8 cellular contexts compared by ENCODE assay signal in genomic region chr7:139109983-139110411, GRCh38. TPM values are rescaled to one million over a fixed set of nuclear protein-coding genes. Genes with fewer than 3 reads are reported as not detected.
A peak's percentile ranks its signal among the peaks of the same experiment; 100 is the strongest.
DNase-seq lines count a peak whose midpoint lies in the region; ATAC-seq and TF ChIP-seq lines count a peak whose summit lies in the region.

No MANE protein-coding gene starts in this region.

- WGBS in prostate gland: 9% methylated on average over 16 of the region's 16 CpGs

- H3K36me3 ChIP-seq in MM.1S (replicated peaks; ENCODE audit: insufficient read depth, low read length) (no peaks in the 10 kb centered on the region; the same call in 1 of the 2 replicates), prostate gland (no peaks in the 10 kb centered on the region)

- H3K4me1 Mint-ChIP-seq in endothelial cell (ENCODE audit: unreplicated experiment): peaks cover 28% of the 10 kb centered on the region

- TF ChIP-seq POLR2A in prostate gland (IDR thresholded peaks at IDR 0.05): no peak

- no peak for ATAC-seq in HG02678 (IDR thresholded peaks at IDR 0.05; ENCODE audit: unreplicated experiment)

- H3K27me3 ChIP-seq in MM.1S (replicated peaks; ENCODE audit: insufficient read depth, low read length) (peaks cover 31% of the 10 kb centered on the region), prostate gland (replicated peaks; ENCODE audit: insufficient read depth) (no peaks in the 10 kb centered on the region)

- intact Hi-C loops in prostate gland (cut with DNase I): no loop called here

- peaks cover 43% of the 10 kb centered on the region for H3K79me2 ChIP-seq in MM.1S (ENCODE audit: low read length)

- H3K9me3 Mint-ChIP-seq in endothelial cell (ENCODE audit: unreplicated experiment): no peaks in the 10 kb centered on the region

- H3K4me1 ChIP-seq in MM.1S (ENCODE audit: low read length) (0 out of 2 replicates have a peak, but pooled peaks cover 4% of the 10 kb centered on the region), prostate gland (replicated peaks) (peaks cover 3% of the 10 kb centered on the region)

- no peaks in the 10 kb centered on the region for H3K9me2 ChIP-seq in MM.1S (replicated peaks; ENCODE audit: insufficient read depth, low read length)

- no peak for DNase-seq in MM.1S
- DNase-seq in endothelial cell (ENCODE audit: low spot score): no peak
- no peak for DNase-seq in prostate gland (ENCODE audit: low spot score)
- no peak for DNase-seq in NCI-H1694 (lab: John Stamatoyannopoulos, UW)
- DNase-seq in dedifferentiated amniotic fluid mesenchymal stem cell (ENCODE audit: extremely low spot score): no peak
- DNase-seq in NCI-H748 treated with DMSO at 0.1 percent for 48 hours (lab: John Stamatoyannopoulos, UW): no peak

- peak overlapping the region; percentile 88 for H3K27ac ChIP-seq in MM.1S (ENCODE audit: low read length)
- peak overlapping the region; percentile 97 to 98 for H3K27ac ChIP-seq in prostate gland

- H2AFZ ChIP-seq in MM.1S (ENCODE audit: low read length): peak overlapping the region; percentile 92

- peak overlapping the region; percentile 83 for H3K9ac ChIP-seq in MM.1S (ENCODE audit: low read length)

- H3K36me3 Mint-ChIP-seq in endothelial cell (ENCODE audit: low read depth, unreplicated experiment): peaks cover 14% of the 10 kb centered on the region

- H3K4me3 ChIP-seq in GM12875 (ENCODE audit: low read depth, low read length) (peak overlapping the region; percentile 83), MM.1S (ENCODE audit: low read length) (peak overlapping the region; percentile 97), prostate gland (peak overlapping the region; percentile 63 to 93)

- H4K20me1 ChIP-seq in MM.1S (ENCODE audit: insufficient read depth, low read length): 0 out of 2 replicates have a peak, but pooled peaks cover 3% of the 10 kb centered on the region

- H3K4me2 ChIP-seq in MM.1S (ENCODE audit: low read depth, low read length): peak overlapping the region; percentile 85

- peak overlapping the region; percentile 93 for H3K4me3 Mint-ChIP-seq in endothelial cell (ENCODE audit: unreplicated experiment)

- H3K27me3 Mint-ChIP-seq in endothelial cell (ENCODE audit: unreplicated experiment): peaks cover 13% of the 10 kb centered on the region

- H3K27ac Mint-ChIP-seq in endothelial cell (ENCODE audit: unreplicated experiment): peak overlapping the region; percentile 96

- H3F3A ChIP-seq in MM.1S (ENCODE audit: insufficient read depth, low read length): peaks cover 41% of the 10 kb centered on the region

- H3K9me3 ChIP-seq in MM.1S (replicated peaks; ENCODE audit: insufficient read depth, low read length) (no peaks in the 10 kb centered on the region), prostate gland (no peaks in the 10 kb centered on the region)

- TF ChIP-seq CTCF in GM12875 (IDR thresholded peaks at IDR 0.05; ENCODE audit: borderline replicate concordance, insufficient read depth, low read depth, low read length) (no peak), MM.1S (IDR thresholded peaks at IDR 0.05; ENCODE audit: low read length) (no peak), endothelial cell (IDR thresholded peaks at IDR 0.05; ENCODE audit: unreplicated experiment) (no peak), prostate gland (IDR thresholded peaks at IDR 0.05) (no peak)

RNA-seq across cellular contexts. Expression of gene ZC3HAV1, which starts 0.5 kb away (rescaled TPM):
- total RNA-seq in endothelial cell (ENCODE audit: unreplicated experiment) (50.7 TPM), prostate gland (10 to 100 TPM; 41.2 to 47.9 TPM)
